In the genomic region with DNA sequence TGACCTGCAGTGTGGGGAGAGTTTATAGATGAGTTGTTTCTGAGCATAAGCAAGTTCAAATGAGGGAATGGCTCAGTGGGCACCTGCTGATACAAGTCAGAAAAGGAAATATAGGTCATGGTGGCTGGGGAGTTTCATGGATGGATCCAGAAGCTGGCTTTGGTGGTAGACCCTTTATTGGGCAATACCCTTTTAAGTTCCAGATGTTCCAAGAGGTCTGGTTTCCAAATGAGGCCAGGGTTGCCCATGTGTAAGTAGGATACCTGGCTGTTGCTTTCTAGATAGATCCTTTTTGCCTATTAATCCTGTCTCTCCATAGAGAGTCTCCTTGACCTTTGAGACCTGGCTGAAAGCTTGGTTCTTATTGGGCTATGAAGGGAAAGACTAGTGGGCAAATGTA, we compare ENCODE assay signal across 1 cellular context.
TF ChIP-seq lines count a peak whose summit lies in the region.

No MANE protein-coding gene starts in this region.

TF ChIP-seq in GM12878, 131 proteins besides CTCF, POLR2A, EP300 and RAD21:
- TF ChIP-seq RFX5 (IDR thresholded peaks at IDR 0.05; ENCODE audit: low read depth, low read length) (no peak), NR2F1 (conservative IDR thresholded peaks at IDR 0.05) (peak; percentile 63; the same call in 1 of the 2 replicates), SMARCA5 (IDR thresholded peaks at IDR 0.05) (no peak), IRF4 (IDR thresholded peaks at IDR 0.05; ENCODE audit: low read depth, low read length) (no peak), FOS (IDR thresholded peaks at IDR 0.05; ENCODE audit: borderline replicate concordance, extremely low read depth, insufficient read length) (no peak), CREM (IDR thresholded peaks at IDR 0.05; ENCODE audit: low read depth) (no peak), ESRRA (IDR thresholded peaks at IDR 0.05; ENCODE audit: low read length) (no peak), EED (IDR thresholded peaks at IDR 0.05; ENCODE audit: low read depth) (0 out of 2 replicates have a peak, but pooled peaks have one; percentile 17)
- TF ChIP-seq, protein P1, sequence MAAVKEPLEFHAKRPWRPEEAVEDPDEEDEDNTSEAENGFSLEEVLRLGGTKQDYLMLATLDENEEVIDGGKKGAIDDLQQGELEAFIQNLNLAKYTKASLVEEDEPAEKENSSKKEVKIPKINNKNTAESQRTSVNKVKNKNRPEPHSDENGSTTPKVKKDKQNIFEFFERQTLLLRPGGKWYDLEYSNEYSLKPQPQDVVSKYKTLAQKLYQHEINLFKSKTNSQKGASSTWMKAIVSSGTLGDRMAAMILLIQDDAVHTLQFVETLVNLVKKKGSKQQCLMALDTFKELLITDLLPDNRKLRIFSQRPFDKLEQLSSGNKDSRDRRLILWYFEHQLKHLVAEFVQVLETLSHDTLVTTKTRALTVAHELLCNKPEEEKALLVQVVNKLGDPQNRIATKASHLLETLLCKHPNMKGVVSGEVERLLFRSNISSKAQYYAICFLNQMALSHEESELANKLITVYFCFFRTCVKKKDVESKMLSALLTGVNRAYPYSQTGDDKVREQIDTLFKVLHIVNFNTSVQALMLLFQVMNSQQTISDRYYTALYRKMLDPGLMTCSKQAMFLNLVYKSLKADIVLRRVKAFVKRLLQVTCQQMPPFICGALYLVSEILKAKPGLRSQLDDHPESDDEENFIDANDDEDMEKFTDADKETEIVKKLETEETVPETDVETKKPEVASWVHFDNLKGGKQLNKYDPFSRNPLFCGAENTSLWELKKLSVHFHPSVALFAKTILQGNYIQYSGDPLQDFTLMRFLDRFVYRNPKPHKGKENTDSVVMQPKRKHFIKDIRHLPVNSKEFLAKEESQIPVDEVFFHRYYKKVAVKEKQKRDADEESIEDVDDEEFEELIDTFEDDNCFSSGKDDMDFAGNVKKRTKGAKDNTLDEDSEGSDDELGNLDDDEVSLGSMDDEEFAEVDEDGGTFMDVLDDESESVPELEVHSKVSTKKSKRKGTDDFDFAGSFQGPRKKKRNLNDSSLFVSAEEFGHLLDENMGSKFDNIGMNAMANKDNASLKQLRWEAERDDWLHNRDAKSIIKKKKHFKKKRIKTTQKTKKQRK (IDR thresholded peaks at IDR 0.05; ENCODE audit: low read depth, low read length): no peak
- TF ChIP-seq, protein P2, sequence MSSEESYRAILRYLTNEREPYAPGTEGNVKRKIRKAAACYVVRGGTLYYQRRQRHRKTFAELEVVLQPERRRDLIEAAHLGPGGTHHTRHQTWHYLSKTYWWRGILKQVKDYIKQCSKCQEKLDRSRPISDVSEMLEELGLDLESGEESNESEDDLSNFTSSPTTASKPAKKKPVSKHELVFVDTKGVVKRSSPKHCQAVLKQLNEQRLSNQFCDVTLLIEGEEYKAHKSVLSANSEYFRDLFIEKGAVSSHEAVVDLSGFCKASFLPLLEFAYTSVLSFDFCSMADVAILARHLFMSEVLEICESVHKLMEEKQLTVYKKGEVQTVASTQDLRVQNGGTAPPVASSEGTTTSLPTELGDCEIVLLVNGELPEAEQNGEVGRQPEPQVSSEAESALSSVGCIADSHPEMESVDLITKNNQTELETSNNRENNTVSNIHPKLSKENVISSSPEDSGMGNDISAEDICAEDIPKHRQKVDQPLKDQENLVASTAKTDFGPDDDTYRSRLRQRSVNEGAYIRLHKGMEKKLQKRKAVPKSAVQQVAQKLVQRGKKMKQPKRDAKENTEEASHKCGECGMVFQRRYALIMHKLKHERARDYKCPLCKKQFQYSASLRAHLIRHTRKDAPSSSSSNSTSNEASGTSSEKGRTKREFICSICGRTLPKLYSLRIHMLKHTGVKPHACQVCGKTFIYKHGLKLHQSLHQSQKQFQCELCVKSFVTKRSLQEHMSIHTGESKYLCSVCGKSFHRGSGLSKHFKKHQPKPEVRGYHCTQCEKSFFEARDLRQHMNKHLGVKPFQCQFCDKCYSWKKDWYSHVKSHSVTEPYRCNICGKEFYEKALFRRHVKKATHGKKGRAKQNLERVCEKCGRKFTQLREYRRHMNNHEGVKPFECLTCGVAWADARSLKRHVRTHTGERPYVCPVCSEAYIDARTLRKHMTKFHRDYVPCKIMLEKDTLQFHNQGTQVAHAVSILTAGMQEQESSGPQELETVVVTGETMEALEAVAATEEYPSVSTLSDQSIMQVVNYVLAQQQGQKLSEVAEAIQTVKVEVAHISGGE (CRISPR knock-in tag; IDR thresholded peaks at IDR 0.05): no peak
TF ChIP-seq in GM12878: peak in this region for 2.
